ENCODE assay signal across 2 cellular contexts in genomic region chr10:10993785-10994184, GRCh38.
TF ChIP-seq lines count a peak whose summit lies in the region.

No MANE protein-coding gene starts in this region.

TF ChIP-seq in HepG2, 621 proteins besides CTCF, POLR2A, EP300 and RAD21:
- peak; percentile 61 for TF ChIP-seq ATF7 (IDR thresholded peaks at IDR 0.05)
- TF ChIP-seq ATF7 (CRISPR knock-in tag; IDR thresholded peaks at IDR 0.05), result no peak
- no peak for TF ChIP-seq HNRNPK (IDR thresholded peaks at IDR 0.05; ENCODE audit: low read depth, low read length, poor library complexity, severe bottlenecking)
- TF ChIP-seq MBD4 (IDR thresholded peaks at IDR 0.05; ENCODE audit: borderline replicate concordance, low read length), result no peak
TF ChIP-seq in HepG2: peak in this region for 1.

TF ChIP-seq in HEK293, 187 proteins besides CTCF, POLR2A, EP300 and RAD21:
- no peak for TF ChIP-seq ZNF292 (tag by site-specific recombination; IDR thresholded peaks at IDR 0.05; ENCODE audit: borderline replicate concordance, low read depth)
- peak; percentile 91 for TF ChIP-seq ZNF548 (tag by site-specific recombination; IDR thresholded peaks at IDR 0.05)
- no peak for TF ChIP-seq ZNF155 (tag by site-specific recombination; IDR thresholded peaks at IDR 0.05)
